21 cellular contexts compared by ENCODE assay signal in the genomic region with DNA sequence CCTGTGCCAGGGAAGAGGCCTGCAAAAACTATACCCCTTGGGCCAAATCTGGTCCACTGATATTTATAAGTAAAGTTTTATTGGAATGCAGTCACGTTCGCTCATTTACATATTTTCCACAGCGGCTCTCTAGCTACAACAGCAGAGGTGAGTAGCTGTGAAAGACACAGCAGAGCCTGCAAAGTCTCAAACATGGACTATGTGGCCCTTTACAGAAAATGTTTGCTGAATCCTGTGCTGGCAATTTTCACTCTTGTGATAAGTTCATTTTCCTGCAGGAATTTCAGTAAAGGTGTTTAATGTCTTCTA.
DNase-seq lines count a peak whose midpoint lies in the region; TF ChIP-seq lines count a peak whose summit lies in the region.
"Had no signal": no experiment of that assay in that cellular context is flagged by ENCODE, and none has a peak within 500 bp of the region (broad histone marks: within the 10 kb centered on the region; RNA-seq: fewer than 3 reads in every experiment).

No MANE protein-coding gene starts in this region.

- H3K4me1 ChIP-seq in Peyer's patch, result peaks cover 0 to 17% (median 0%) of the 10 kb centered on the region in 4 donors
- peaks cover 27 to 33% of the 10 kb centered on the region in 2 donors for H3K4me1 ChIP-seq in mucosa of rectum (ENCODE audit: control insufficient read depth in 2 of 2, insufficient read depth in 2 of 2, low read length in 2 of 2)
- peaks cover 15 to 35% (median 26%) of the 10 kb centered on the region in 4 donors for H3K4me1 ChIP-seq in transverse colon

- no peak for DNase-seq in Peyer's patch
- no peak for DNase-seq in chondrocyte (ENCODE audit: low spot score)
- DNase-seq in transverse colon, result no peak
- DNase-seq in CD1c-positive myeloid dendritic cell (ENCODE audit: extremely low spot score), result no peak
- DNase-seq in dorsolateral prefrontal cortex, result no peak
- DNase-seq in LoVo (ENCODE audit: low spot score), result no peak
- DNase-seq: activated CD4-positive, alpha-beta T cell treated with anti-CD3 and anti-CD28 coated beads, Interleukin-2, amount 10 ng/mL, durations not matched to agents 24 days and 14 days; activated CD8-positive, alpha-beta memory T cell treated with anti-CD3 and anti-CD28 coated beads, Interleukin-2, amount 10 ng/mL, durations not matched to agents 7 days and 5 days; Caco-2; H9; heart left ventricle; naive thymus-derived CD8-positive, alpha-beta T cell; NCI-H2107; stimulated activated CD4-positive, alpha-beta T cell treated with anti-CD3 and anti-CD28 coated beads, Interleukin-2, amount 100 ng/mL, for 48 hours; stimulated activated naive CD4-positive, alpha-beta T cell treated with Interleukin-2 at 50 U/mL for 16 hours; T-helper 1 cell; upper lobe of right lung had no signal

- no peaks in the 10 kb centered on the region for H3K9me3 Mint-ChIP-seq in chondrocyte (ENCODE audit: low read depth)
- H3K9me3 Mint-ChIP-seq: activated CD4-positive, alpha-beta T cell treated with anti-CD3 and anti-CD28 coated beads, Interleukin-2, amount 10 ng/mL, durations not matched to agents 24 days and 14 days; H9; naive thymus-derived CD8-positive, alpha-beta T cell had no signal

- TF ChIP-seq POLR2A in Peyer's patch (IDR thresholded peaks at IDR 0.05), result no peak
- TF ChIP-seq POLR2A in transverse colon (IDR thresholded peaks at IDR 0.05), result no peak

- peak overlapping the region; percentile 68 for H3K27ac Mint-ChIP-seq in chondrocyte (ENCODE audit: unreplicated experiment)
- H3K27ac Mint-ChIP-seq: activated CD4-positive, alpha-beta T cell treated with anti-CD3 and anti-CD28 coated beads, Interleukin-2, amount 10 ng/mL, durations not matched to agents 24 days and 14 days; activated CD8-positive, alpha-beta memory T cell treated with anti-CD3 and anti-CD28 coated beads, Interleukin-2, amount 10 ng/mL, durations not matched to agents 7 days and 5 days; activated naive CD8-positive, alpha-beta T cell; B cell; naive thymus-derived CD8-positive, alpha-beta T cell had no signal

- H3K27me3 Mint-ChIP-seq in chondrocyte (ENCODE audit: low read depth), result no peaks in the 10 kb centered on the region
- H3K27me3 Mint-ChIP-seq: activated naive CD8-positive, alpha-beta T cell had no signal

- H3K4me1 Mint-ChIP-seq in chondrocyte (ENCODE audit: low read depth), result peaks cover 55% of the 10 kb centered on the region
- H3K4me1 Mint-ChIP-seq: activated CD4-positive, alpha-beta T cell treated with anti-CD3 and anti-CD28 coated beads, Interleukin-2, amount 10 ng/mL, durations not matched to agents 24 days and 14 days; activated CD8-positive, alpha-beta memory T cell treated with anti-CD3 and anti-CD28 coated beads, Interleukin-2, amount 10 ng/mL, durations not matched to agents 7 days and 5 days; B cell had no signal

- no peak overlapping the region for H3K4me3 Mint-ChIP-seq in chondrocyte (ENCODE audit: unreplicated experiment)
- H3K4me3 Mint-ChIP-seq: activated CD4-positive, alpha-beta T cell treated with anti-CD3 and anti-CD28 coated beads, Interleukin-2, amount 10 ng/mL, durations not matched to agents 24 days and 14 days; activated CD8-positive, alpha-beta memory T cell treated with anti-CD3 and anti-CD28 coated beads, Interleukin-2, amount 10 ng/mL, durations not matched to agents 7 days and 5 days; activated naive CD8-positive, alpha-beta T cell; B cell; H9; naive thymus-derived CD8-positive, alpha-beta T cell had no signal

- H3K27me3 ChIP-seq in Peyer's patch (no peaks in the 10 kb centered on the region), mucosa of rectum (ENCODE audit: control insufficient read depth in 2 of 2, insufficient read depth in 2 of 2, low read length in 2 of 2) (no peaks in the 10 kb centered on the region), transverse colon (no peaks in the 10 kb centered on the region), dorsolateral prefrontal cortex (no peaks in the 10 kb centered on the region)
- H3K27me3 ChIP-seq: heart left ventricle, upper lobe of right lung had no signal

- 53 to 57% methylated on average over 2 to 3 of the region's 3 CpGs for WGBS in transverse colon (ENCODE audit: low coverage in 1 of 2), 2 donors

- H3K4me3 ChIP-seq in Peyer's patch (no peak overlapping the region), mucosa of rectum (ENCODE audit: low read length in 2 of 2) (peak overlapping the region in 1 of 2 donors; percentile 5), transverse colon (no peak overlapping the region), dorsolateral prefrontal cortex (no peak overlapping the region)
- H3K4me3 ChIP-seq: heart left ventricle, skin epidermis, upper lobe of right lung had no signal

- intact Hi-C loops in transverse colon (cut with DNase I; ENCODE audit: low total_unique reads), result no loop called here
- intact Hi-C loops in dorsolateral prefrontal cortex (cut with DNase I), result loop anchor here in 1 of 2 donors (10.0 kb wide), 1 partner anchor 224 kb away; no protein-coding TSS in a partner anchor

- no peak for TF ChIP-seq EP300 in transverse colon (IDR thresholded peaks at IDR 0.05; ENCODE audit: low read depth)

- H3K36me3 ChIP-seq in Peyer's patch (peaks cover 0 to 6% (median 0%) of the 10 kb centered on the region in 3 donors), mucosa of rectum (ENCODE audit: control insufficient read depth in 2 of 2, insufficient read depth in 2 of 2, low read length in 2 of 2) (peaks cover 7 to 22% of the 10 kb centered on the region in 2 donors), transverse colon (peaks cover 0 to 4% (median 0%) of the 10 kb centered on the region in 4 donors)
- H3K36me3 ChIP-seq: heart left ventricle, upper lobe of right lung had no signal

- in situ Hi-C loops in transverse colon (cut with MboI; ENCODE audit: low pct_ligation_motif_present in 1 of 4, low pct_unique_long_range_greater_than_20kb in 1 of 4, low sequenced_read_pairs in 3 of 4), result no loop called here

- H3K27ac ChIP-seq in Peyer's patch (peak overlapping the region in 3 of 4 donors; percentile 27 to 68 (median 58)), mucosa of rectum (ENCODE audit: low read depth in 2 of 2, low read length in 2 of 2) (peak overlapping the region; percentile 88 to 90), transverse colon (peak overlapping the region; percentile 76 to 89 (median 84)), dorsolateral prefrontal cortex (no peak overlapping the region)
- H3K27ac ChIP-seq: upper lobe of right lung had no signal

- H3K9me3 ChIP-seq in Peyer's patch, result no peaks in the 10 kb centered on the region
- H3K9me3 ChIP-seq in mucosa of rectum (ENCODE audit: control insufficient read depth in 2 of 2, low read length in 2 of 2), result no peaks in the 10 kb centered on the region
- H3K9me3 ChIP-seq in transverse colon, result no peaks in the 10 kb centered on the region
- H3K9me3 ChIP-seq: Caco-2, heart left ventricle, upper lobe of right lung had no signal

- peak overlapping the region; percentile 36 to 57 for H3K9ac ChIP-seq in mucosa of rectum (ENCODE audit: low read depth in 1 of 2, low read length in 2 of 2)

- H3K36me3 Mint-ChIP-seq in chondrocyte (ENCODE audit: low read depth), result no peaks in the 10 kb centered on the region
- H3K36me3 Mint-ChIP-seq: activated CD8-positive, alpha-beta memory T cell treated with anti-CD3 and anti-CD28 coated beads, Interleukin-2, amount 10 ng/mL, durations not matched to agents 7 days and 5 days; activated naive CD8-positive, alpha-beta T cell; naive thymus-derived CD8-positive, alpha-beta T cell had no signal

- no peak for TF ChIP-seq CTCF in Peyer's patch (IDR thresholded peaks at IDR 0.05)
- TF ChIP-seq CTCF in chondrocyte (IDR thresholded peaks at IDR 0.05), result no peak
- no peak for TF ChIP-seq CTCF in transverse colon (IDR thresholded peaks at IDR 0.05)
- no peak for TF ChIP-seq CTCF in dorsolateral prefrontal cortex (IDR thresholded peaks at IDR 0.05 in 54 of 56, conservative IDR thresholded peaks at IDR 0.05 in 2 of 56; ENCODE audit: low read depth in 1 of 56, partially characterized antibody in 56 of 56)

Comparison
In these comparisons a context has a peak if more than half of its experiments do, and no peak if none do; other contexts are left out.
1. H3K27ac ChIP-seq: peak in Peyer's patch (3 of 4), mucosa of rectum (2 of 2) and transverse colon (4 of 4); none in dorsolateral prefrontal cortex (0 of 59).